24 cellular contexts compared by ENCODE assay signal in genomic region chr2:5686068-5686467, GRCh38. TPM values are rescaled to one million over a fixed set of nuclear protein-coding genes. Genes with fewer than 3 reads are reported as not detected.
DNase-seq lines count a peak whose midpoint lies in the region; ATAC-seq, FAIRE-seq and TF ChIP-seq lines count a peak whose summit lies in the region.
"Had no signal": no experiment of that assay in that cellular context is flagged by ENCODE, and none has a peak within 500 bp of the region (broad histone marks: within the 10 kb centered on the region; RNA-seq: fewer than 3 reads in every experiment).

No MANE protein-coding gene starts in this region.

- ATAC-seq in HG03432 (IDR thresholded peaks at IDR 0.05; ENCODE audit: unreplicated experiment): no peak
- ATAC-seq: GM12878 had no signal

- H3K79me1 ChIP-seq in H1 (ENCODE audit: low read depth, low read length): no peaks in the 10 kb centered on the region

- H2BK15ac ChIP-seq in H1 (ENCODE audit: low read length): no peak overlapping the region

- H3K27ac ChIP-seq in H1 (ENCODE audit: low read depth, low read length) (no peak overlapping the region; the same call in 1 of the 2 replicates), osteoblast (ENCODE audit: low read depth, low read length) (no peak overlapping the region), small intestine (ENCODE audit: low read depth in 1 of 2, low read length in 1 of 2) (no peak overlapping the region)
- H3K27ac ChIP-seq: BLaER1 had no signal

- H2BK120ac ChIP-seq in H1 (replicated peaks; ENCODE audit: low read depth, low read length): no peak overlapping the region

- H2AFZ ChIP-seq in H1 (ENCODE audit: low read length): no peak overlapping the region
- no peak overlapping the region for H2AFZ ChIP-seq in osteoblast (ENCODE audit: low read length)

- H3K36me3 ChIP-seq in H1 (ENCODE audit: control insufficient read depth in 2 of 4, insufficient read depth in 4 of 4, low read length in 3 of 4) (no peaks in the 10 kb centered on the region), osteoblast (ENCODE audit: insufficient read depth, low read length) (no peaks in the 10 kb centered on the region), small intestine (ENCODE audit: control insufficient read depth in 2 of 2, insufficient read depth in 2 of 2, low read length in 2 of 2) (no peaks in the 10 kb centered on the region)
- H3K36me3 ChIP-seq: BE2C, BLaER1 had no signal

- POLR2A ChIA-PET in H1 (lab: Charles Lee; ENCODE audit: partially characterized antibody): interaction anchor here (1.3 to 1.7 kb wide), 2 partner anchors 8 to 10 kb away, joined by 3 to 6 read pairs; no protein-coding TSS in a partner anchor

- H2BK5ac ChIP-seq in H1 (ENCODE audit: low read depth, low read length): no peak overlapping the region

- no peak for TF ChIP-seq POLR2A in H1 (IDR thresholded peaks at IDR 0.05; ENCODE audit: control extremely low read depth in 1 of 2, low read depth in 2 of 2, low read length in 2 of 2)

- FAIRE-seq in H1 (lab: Jason Lieb, UNC): no peak
- FAIRE-seq in small intestine (lab: Jason Lieb, UNC): no peak
- FAIRE-seq: A204.1, GM12878, GM12892, GM18507 had no signal

- no peak for TF ChIP-seq CTCF in H1 (IDR thresholded peaks at IDR 0.05; ENCODE audit: control extremely low read depth in 1 of 3, insufficient read depth in 1 of 3, low read depth in 1 of 3, low read length in 3 of 3)
- no peak for TF ChIP-seq CTCF in osteoblast (IDR thresholded peaks at IDR 0.05; ENCODE audit: extremely low read depth, low read depth, low read length)

- H3K56ac ChIP-seq in H1 (replicated peaks; ENCODE audit: insufficient read length, low read depth, low read length): no peak overlapping the region

- H3K4me1 ChIP-seq in H1 (replicated peaks in 1 of 4; ENCODE audit: control insufficient read depth in 3 of 4, insufficient read depth in 4 of 4, low read length in 3 of 4) (peaks cover 0 to 3% (median 0%) of the 10 kb centered on the region in 4 experiments; a peak in 1 of 7 replicates), osteoblast (ENCODE audit: insufficient read depth, low read length) (no peaks in the 10 kb centered on the region), small intestine (ENCODE audit: control insufficient read depth in 2 of 2, insufficient read depth in 1 of 2, low read depth in 1 of 2, low read length in 1 of 2) (no peaks in the 10 kb centered on the region)
- H3K4me1 ChIP-seq: BE2C had no signal

- H3K9ac ChIP-seq in H1 (replicated peaks in 1 of 4; ENCODE audit: extremely low read depth in 1 of 4, low read depth in 3 of 4, low read length in 3 of 4): no peak overlapping the region
- H3K9ac ChIP-seq: BLaER1 had no signal

- H4K20me1 ChIP-seq in H1 (replicated peaks in 1 of 2; ENCODE audit: control insufficient read depth in 1 of 2, insufficient read depth in 2 of 2, low read length in 2 of 2) (no peaks in the 10 kb centered on the region), osteoblast (ENCODE audit: insufficient read depth, low read length) (no peaks in the 10 kb centered on the region)
- H4K20me1 ChIP-seq: BLaER1 had no signal

- no peak overlapping the region for H4K5ac ChIP-seq in H1 (ENCODE audit: insufficient read length, low read depth, low read length)

- no peaks in the 10 kb centered on the region for H3K23me2 ChIP-seq in H1 (ENCODE audit: low read depth, low read length)

- no peak overlapping the region for H3K23ac ChIP-seq in H1 (ENCODE audit: insufficient read length)

- H2AK5ac ChIP-seq in H1 (ENCODE audit: low read depth, low read length): no peak overlapping the region

- H4K8ac ChIP-seq in H1 (ENCODE audit: extremely low read depth, insufficient read depth, low read length): no peak overlapping the region

- no peak overlapping the region for H4K91ac ChIP-seq in H1 (replicated peaks; ENCODE audit: insufficient read length, low read length)

- H3K79me2 ChIP-seq in H1 (ENCODE audit: control insufficient read depth in 1 of 2, insufficient read depth in 2 of 2, low read length in 2 of 2) (peaks cover 0 to 5% of the 10 kb centered on the region in 2 experiments; a peak in 2 of 4 replicates), osteoblast (ENCODE audit: insufficient read depth, low read length) (no peaks in the 10 kb centered on the region)

- no peak overlapping the region for H3K18ac ChIP-seq in H1 (ENCODE audit: extremely low read depth, low read length)

- no peaks in the 10 kb centered on the region for H3K9me3 ChIP-seq in H1 (ENCODE audit: insufficient read depth in 2 of 2, low read depth in 1 of 2, low read length in 1 of 2)
- no peaks in the 10 kb centered on the region for H3K9me3 ChIP-seq in osteoblast (ENCODE audit: low read depth, low read length)
- H3K9me3 ChIP-seq in small intestine (ENCODE audit: control insufficient read depth, low read depth): no peaks in the 10 kb centered on the region
- H3K9me3 ChIP-seq: BE2C, BLaER1 had no signal

- H3K27me3 ChIP-seq in H1 (replicated peaks in 1 of 4; ENCODE audit: control insufficient read depth in 3 of 4, extremely low read depth in 1 of 4, insufficient read depth in 3 of 4, low read length in 3 of 4): no peaks in the 10 kb centered on the region
- H3K27me3 ChIP-seq in osteoblast (ENCODE audit: insufficient read depth, low read length): peaks cover 4% of the 10 kb centered on the region
- peaks cover 0 to 8% of the 10 kb centered on the region in 2 donors for H3K27me3 ChIP-seq in small intestine (ENCODE audit: control insufficient read depth in 2 of 2, insufficient read depth in 2 of 2, low read length in 2 of 2)
- H3K27me3 ChIP-seq: BLaER1 had no signal

- no peak overlapping the region; the same call in 1 of the 2 replicates for H2BK12ac ChIP-seq in H1 (ENCODE audit: low read depth, low read length)

- no peak for TF ChIP-seq RAD21 in H1 (IDR thresholded peaks at IDR 0.05 in 1 of 2, conservative IDR thresholded peaks at IDR 0.05 in 1 of 2; ENCODE audit: low read depth in 2 of 2, low read length in 2 of 2)

- CTCF ChIA-PET in H1 (lab: Charles Lee; ENCODE audit: partially characterized antibody): interaction anchor here (1.1 kb wide), 1 partner anchor 12 kb away, joined by 3 read pairs; no protein-coding TSS in a partner anchor

- peak; percentile 64 for DNase-seq in Jurkat, Clone E6-1 (ENCODE audit: low read depth, low spot score)
- DNase-seq in H1 (ENCODE audit: low read depth in 1 of 2, low spot score in 2 of 2) (no peak), osteoblast (ENCODE audit: insufficient read length, low spot score, missing footprints) (peak; percentile 48), small intestine (no peak), amygdala (lab: John Stamatoyannopoulos, UW) (no peak)
- DNase-seq: 8988T; ACHN; BE2C; C1 segment of cervical spinal cord; CD4-positive, alpha-beta memory T cell; CD4-positive, CD25-positive, alpha-beta regulatory T cell; CD8-positive, alpha-beta memory T cell; COR-L47; DMS79 treated with DMSO at 0.1 percent for 48 hours; EL; GDM1 had no signal

- no peak overlapping the region for H3K4me2 ChIP-seq in H1 (ENCODE audit: insufficient read depth in 1 of 2, low read depth in 2 of 2, low read length in 2 of 2)
- H3K4me2 ChIP-seq in osteoblast (ENCODE audit: insufficient read depth, low read length): no peak overlapping the region
- H3K4me2 ChIP-seq: BLaER1 had no signal

- H3K4ac ChIP-seq in H1 (replicated peaks; ENCODE audit: insufficient read length, low read depth, low read length): no peak overlapping the region

- WGBS in H1 (ENCODE audit: extremely low coverage in 1 of 2, insufficient coverage in 1 of 2, insufficient read length in 1 of 2, insufficient replicate concordance in 2 of 2, low coverage in 1 of 2, low lambda C conversion rate in 2 of 2, missing lambda C conversion rate in 1 of 2), 2 experiments: 96% methylated on average over 1 of the region's 1 CpG; no CpG with 5 or more reads in 1 of the 2 experiments
- WGBS in small intestine, 3 donors: 40 to 63% (median 43%) methylated on average over 1 of the region's 1 CpG

- H3K14ac ChIP-seq in H1 (ENCODE audit: insufficient read length): no peak overlapping the region

- TF ChIP-seq EP300 in H1 (IDR thresholded peaks at IDR 0.05; ENCODE audit: borderline replicate concordance in 1 of 2, low read depth in 2 of 2, low read length in 2 of 2): no peak

- 0 out of 2 replicates have a peak overlapping the region, but pooled peaks have one; percentile 19 for H2BK20ac ChIP-seq in H1 (ENCODE audit: low read length)

- no peak overlapping the region for H3K4me3 ChIP-seq in Jurkat, Clone E6-1 (ENCODE audit: low read length)
- H3K4me3 ChIP-seq in H1 (ENCODE audit: extremely low read depth in 1 of 4, insufficient read depth in 2 of 4, low read depth in 3 of 4, low read length in 4 of 4) (no peak overlapping the region), osteoblast (ENCODE audit: insufficient read depth, low read length) (no peak overlapping the region), small intestine (ENCODE audit: low read depth in 1 of 2, low read length in 2 of 2) (no peak overlapping the region)
- H3K4me3 ChIP-seq: BLaER1, GM12878 had no signal

TF ChIP-seq in H1, 55 proteins besides CTCF, POLR2A, EP300 and RAD21:
- no peak for TF ChIP-seq GABPA (IDR thresholded peaks at IDR 0.05; ENCODE audit: borderline replicate concordance, insufficient read depth, low read length)
- no peak for TF ChIP-seq KDM4A (IDR thresholded peaks at IDR 0.05; ENCODE audit: low read depth, low read length, severe bottlenecking)
- no peak for TF ChIP-seq FOSL1 (IDR thresholded peaks at IDR 0.05; ENCODE audit: insufficient read depth, low read depth, low read length)
- no peak for TF ChIP-seq RNF2 (IDR thresholded peaks at IDR 0.05; ENCODE audit: borderline replicate concordance, low read depth, low read length, missing control alignments, poor library complexity, severe bottlenecking)
- no peak for TF ChIP-seq ATF3 (IDR thresholded peaks at IDR 0.05; ENCODE audit: insufficient read depth, low read depth, low read length)
- no peak for TF ChIP-seq ASH2L (IDR thresholded peaks at IDR 0.05; ENCODE audit: low read length)
- no peak for TF ChIP-seq SP4 (IDR thresholded peaks at IDR 0.05; ENCODE audit: low read length)

RNA-seq across cellular contexts. Expression of gene SOX11, which starts 6.1 kb away (rescaled TPM):
- polyA plus RNA-seq in Jurkat, Clone E6-1 (2012; ENCODE audit: insufficient read depth, insufficient read length): 2.1 TPM
- total RNA-seq in H1 (2021; fragmentation: NEBNext Ultra II Directional; extraction: Animal tissue kit (Norgen Biotek cat#: 25700)): 55.6 and 56.5 TPM in 2 replicates
- polyA plus RNA-seq in H1 (2011; rRNA removed) (9.0 and 10.1 TPM in 2 replicates), small intestine (under 1 TPM in 2 of 3 donors, not detected in 1; 0.03 to 0.27 TPM)
- 11.6 TPM for polyA plus RNA-seq in H1 (2011; cell fraction: cytosol; rRNA removed)
- polyA plus RNA-seq in H1 (2011; cell fraction: nucleus; rRNA removed): 15.6 TPM
- polyA plus RNA-seq in H1 (2012, experiment 1 of 2): 19.0 to 24.8 TPM (median 20.5 TPM) in 4 replicates
- polyA plus RNA-seq in H1 (2012, experiment 2 of 2): 4.9 TPM
- 18.6 TPM for polyA plus RNA-seq in H1 (2013, experiment 1 of 2)
- polyA plus RNA-seq in H1 (2013, experiment 2 of 2): 17.8 TPM
- 13.0 and 14.2 TPM in 2 replicates for polyA minus RNA-seq in H1 (2011; rRNA and poly(A)+ RNA removed)
- 35.6 TPM for polyA minus RNA-seq in H1 (2011; cell fraction: cytosol; rRNA and poly(A)+ RNA removed)
- 28.9 TPM for polyA minus RNA-seq in H1 (2011; cell fraction: nucleus; rRNA and poly(A)+ RNA removed)
- 0.59 and 0.72 TPM in 2 replicates for total RNA-seq in osteoblast
- total RNA-seq: CD4-positive, alpha-beta memory T cell; CD4-positive, CD25-positive, alpha-beta regulatory T cell; CD8-positive, alpha-beta memory T cell; G401 had no signal
- polyA plus RNA-seq: CD14-positive monocyte; CD4-positive, alpha-beta memory T cell; CD4-positive, CD25-positive, alpha-beta regulatory T cell; CD8-positive, alpha-beta memory T cell had no signal

Comparison
In these comparisons a context has a peak if more than half of its experiments do, and no peak if none do; other contexts are left out.
1. DNase-seq: peak in Jurkat, Clone E6-1 (single experiment) and osteoblast (single experiment); none in H1 (0 of 2), small intestine (single experiment) and amygdala (0 of 56).
2. RNA of gene SOX11, which starts 6.1 kb away (total RNA-seq): 55.6 to 56.5 TPM in H1; 0.59 to 0.72 TPM in osteoblast; every median in the first group is over 10 times any median in the second.